1 cellular context compared by ENCODE assay signal in the genomic region with DNA sequence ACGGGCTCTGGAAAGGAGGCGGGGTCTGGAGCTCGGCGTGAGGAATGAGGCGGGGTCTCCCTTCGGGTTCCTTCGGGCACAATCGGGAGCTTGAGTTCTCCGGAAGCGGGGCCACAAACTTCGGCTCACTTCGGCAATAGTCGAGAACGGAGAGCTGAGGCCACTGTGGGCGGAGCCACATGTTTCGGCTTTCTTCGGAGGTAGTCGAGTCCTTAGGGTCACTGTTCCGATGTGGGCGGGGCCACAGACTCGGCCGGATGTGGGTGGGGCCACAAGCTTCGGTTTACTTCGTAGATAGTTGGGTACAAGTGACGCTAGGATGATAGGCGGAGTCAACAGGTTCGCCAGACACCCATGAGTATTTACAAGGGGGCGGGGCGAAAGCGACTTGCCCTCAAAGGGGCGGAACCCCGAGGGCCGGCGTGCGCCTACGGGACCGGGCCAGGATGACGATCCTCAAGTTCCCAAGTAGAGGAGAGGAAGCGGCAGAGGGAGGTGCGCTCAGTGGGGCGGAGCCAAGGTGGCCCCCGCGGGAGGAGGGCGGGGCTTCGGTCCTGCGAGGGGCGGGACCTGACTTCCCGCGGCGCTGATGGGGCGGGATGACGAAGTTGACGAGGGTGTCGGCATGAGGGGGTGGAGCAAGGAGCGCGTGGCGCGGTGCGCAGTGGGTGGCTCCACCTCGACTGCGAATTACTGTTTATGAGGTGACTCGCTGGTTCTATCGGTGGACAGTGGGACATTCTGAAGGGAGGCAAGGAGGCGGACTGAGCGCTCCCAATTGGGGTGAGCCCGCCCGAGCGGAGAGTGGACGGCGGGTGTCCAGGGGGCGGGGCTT.
TF ChIP-seq lines count a peak whose summit lies in the region.

No MANE protein-coding gene starts in this region.

TF ChIP-seq in HepG2, 621 proteins besides CTCF, POLR2A, EP300 and RAD21 (continued from another document and continues in another):
- TF ChIP-seq, protein P1, sequence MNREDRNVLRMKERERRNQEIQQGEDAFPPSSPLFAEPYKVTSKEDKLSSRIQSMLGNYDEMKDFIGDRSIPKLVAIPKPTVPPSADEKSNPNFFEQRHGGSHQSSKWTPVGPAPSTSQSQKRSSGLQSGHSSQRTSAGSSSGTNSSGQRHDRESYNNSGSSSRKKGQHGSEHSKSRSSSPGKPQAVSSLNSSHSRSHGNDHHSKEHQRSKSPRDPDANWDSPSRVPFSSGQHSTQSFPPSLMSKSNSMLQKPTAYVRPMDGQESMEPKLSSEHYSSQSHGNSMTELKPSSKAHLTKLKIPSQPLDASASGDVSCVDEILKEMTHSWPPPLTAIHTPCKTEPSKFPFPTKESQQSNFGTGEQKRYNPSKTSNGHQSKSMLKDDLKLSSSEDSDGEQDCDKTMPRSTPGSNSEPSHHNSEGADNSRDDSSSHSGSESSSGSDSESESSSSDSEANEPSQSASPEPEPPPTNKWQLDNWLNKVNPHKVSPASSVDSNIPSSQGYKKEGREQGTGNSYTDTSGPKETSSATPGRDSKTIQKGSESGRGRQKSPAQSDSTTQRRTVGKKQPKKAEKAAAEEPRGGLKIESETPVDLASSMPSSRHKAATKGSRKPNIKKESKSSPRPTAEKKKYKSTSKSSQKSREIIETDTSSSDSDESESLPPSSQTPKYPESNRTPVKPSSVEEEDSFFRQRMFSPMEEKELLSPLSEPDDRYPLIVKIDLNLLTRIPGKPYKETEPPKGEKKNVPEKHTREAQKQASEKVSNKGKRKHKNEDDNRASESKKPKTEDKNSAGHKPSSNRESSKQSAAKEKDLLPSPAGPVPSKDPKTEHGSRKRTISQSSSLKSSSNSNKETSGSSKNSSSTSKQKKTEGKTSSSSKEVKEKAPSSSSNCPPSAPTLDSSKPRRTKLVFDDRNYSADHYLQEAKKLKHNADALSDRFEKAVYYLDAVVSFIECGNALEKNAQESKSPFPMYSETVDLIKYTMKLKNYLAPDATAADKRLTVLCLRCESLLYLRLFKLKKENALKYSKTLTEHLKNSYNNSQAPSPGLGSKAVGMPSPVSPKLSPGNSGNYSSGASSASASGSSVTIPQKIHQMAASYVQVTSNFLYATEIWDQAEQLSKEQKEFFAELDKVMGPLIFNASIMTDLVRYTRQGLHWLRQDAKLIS (CRISPR knock-in tag; IDR thresholded peaks at IDR 0.05): no peak
- TF ChIP-seq ZC3H4 (CRISPR knock-in tag; IDR thresholded peaks at IDR 0.05; ENCODE audit: borderline replicate concordance) (peak; percentile 72; the same call in 1 of the 2 replicates), ZNF256 (CRISPR knock-in tag; conservative IDR thresholded peaks at IDR 0.05) (no peak), FOSL2 (CRISPR knock-in tag; IDR thresholded peaks at IDR 0.05) (peak; percentile 47; the same call in 1 of the 2 replicates), ZNF607 (CRISPR knock-in tag; IDR thresholded peaks at IDR 0.05; ENCODE audit: borderline replicate concordance) (no peak; the same call in 1 of the 2 replicates), SAFB2 (CRISPR knock-in tag; IDR thresholded peaks at IDR 0.05; ENCODE audit: borderline replicate concordance, low read depth) (peak; percentile 49; the same call in 1 of the 2 replicates), PAX8 (CRISPR knock-in tag; IDR thresholded peaks at IDR 0.05; ENCODE audit: borderline replicate concordance) (no peak), ZNF572 (CRISPR knock-in tag; IDR thresholded peaks at IDR 0.05) (no peak; the same call in 1 of the 2 replicates), ZNF326 (CRISPR knock-in tag; IDR thresholded peaks at IDR 0.05; ENCODE audit: borderline replicate concordance) (no peak), ZNF615 (CRISPR knock-in tag; IDR thresholded peaks at IDR 0.05; ENCODE audit: borderline replicate concordance) (no peak), MYNN (CRISPR knock-in tag; IDR thresholded peaks at IDR 0.05; ENCODE audit: low read depth) (no peak), ZNF672 (CRISPR knock-in tag; IDR thresholded peaks at IDR 0.05) (no peak), STAG1 (CRISPR knock-in tag; IDR thresholded peaks at IDR 0.05) (no peak), ZNF816 (CRISPR knock-in tag; IDR thresholded peaks at IDR 0.05; ENCODE audit: borderline replicate concordance) (0 out of 2 replicates have a peak, but pooled peaks have one; percentile 5), ZFP36L2 (CRISPR knock-in tag; IDR thresholded peaks at IDR 0.05) (no peak), IKZF1 (IDR thresholded peaks at IDR 0.05) (no peak), MYC (CRISPR knock-in tag; IDR thresholded peaks at IDR 0.05; ENCODE audit: borderline replicate concordance) (peak; percentile 96), PHF21A (CRISPR knock-in tag; IDR thresholded peaks at IDR 0.05) (peak; percentile 79), NAIF1 (CRISPR knock-in tag; IDR thresholded peaks at IDR 0.05; ENCODE audit: borderline replicate concordance) (peak; percentile 55; the same call in 1 of the 2 replicates), NCOA1 (CRISPR knock-in tag; IDR thresholded peaks at IDR 0.05) (no peak), KMT2B (CRISPR knock-in tag; IDR thresholded peaks at IDR 0.05) (no peak), CCDC6 (CRISPR knock-in tag; IDR thresholded peaks at IDR 0.05) (peak; percentile 70; the same call in 1 of the 2 replicates), FOXJ3 (CRISPR knock-in tag; IDR thresholded peaks at IDR 0.05; ENCODE audit: borderline replicate concordance) (no peak; the same call in 1 of the 2 replicates), FOXK1 (CRISPR knock-in tag; IDR thresholded peaks at IDR 0.05; ENCODE audit: borderline replicate concordance, low read depth) (peak; percentile 26; the same call in 1 of the 2 replicates), ZNF839 (CRISPR knock-in tag; IDR thresholded peaks at IDR 0.05; ENCODE audit: borderline replicate concordance) (no peak), THYN1 (CRISPR knock-in tag; IDR thresholded peaks at IDR 0.05; ENCODE audit: borderline replicate concordance, low read depth) (no peak), SSRP1 (CRISPR knock-in tag; IDR thresholded peaks at IDR 0.05) (peak; percentile 97), FOXO1 (CRISPR knock-in tag; IDR thresholded peaks at IDR 0.05) (no peak; the same call in 1 of the 2 replicates), ZNF224 (CRISPR knock-in tag; IDR thresholded peaks at IDR 0.05) (no peak), ZNF777 (CRISPR knock-in tag; IDR thresholded peaks at IDR 0.05) (no peak), MATR3 (CRISPR knock-in tag; IDR thresholded peaks at IDR 0.05) (no peak), SIN3A (IDR thresholded peaks at IDR 0.05; ENCODE audit: borderline replicate concordance, low read depth, low read length) (peak; percentile 75; the same call in 1 of the 2 replicates), HMG20A (CRISPR knock-in tag; IDR thresholded peaks at IDR 0.05; ENCODE audit: borderline replicate concordance) (no peak), SKI (IDR thresholded peaks at IDR 0.05; ENCODE audit: partially characterized antibody) (no peak), ZNF747 (CRISPR knock-in tag; IDR thresholded peaks at IDR 0.05; ENCODE audit: borderline replicate concordance) (peak; percentile 78), ELF1 (CRISPR knock-in tag; IDR thresholded peaks at IDR 0.05) (peak; percentile 73; the same call in 1 of the 2 replicates), TGIF2 (CRISPR knock-in tag; IDR thresholded peaks at IDR 0.05) (no peak), MXI1 (IDR thresholded peaks at IDR 0.05; ENCODE audit: borderline replicate concordance, low read depth, low read length) (peak; percentile 60; the same call in 1 of the 3 replicates)
- TF ChIP-seq, protein P2, sequence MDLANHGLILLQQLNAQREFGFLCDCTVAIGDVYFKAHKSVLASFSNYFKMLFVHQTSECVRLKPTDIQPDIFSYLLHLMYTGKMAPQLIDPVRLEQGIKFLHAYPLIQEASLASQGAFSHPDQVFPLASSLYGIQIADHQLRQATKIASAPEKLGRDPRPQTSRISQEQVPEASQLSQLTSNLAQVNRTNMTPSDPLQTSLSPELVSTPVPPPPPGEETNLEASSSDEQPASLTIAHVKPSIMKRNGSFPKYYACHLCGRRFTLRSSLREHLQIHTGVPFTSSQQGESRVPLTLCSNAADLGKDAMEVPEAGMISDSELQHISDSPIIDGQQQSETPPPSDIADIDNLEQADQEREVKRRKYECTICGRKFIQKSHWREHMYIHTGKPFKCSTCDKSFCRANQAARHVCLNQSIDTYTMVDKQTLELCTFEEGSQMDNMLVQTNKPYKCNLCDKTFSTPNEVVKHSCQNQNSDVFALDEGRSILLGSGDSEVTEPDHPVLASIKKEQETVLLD (CRISPR knock-in tag; IDR thresholded peaks at IDR 0.05; ENCODE audit: low read depth): peak; percentile 74; the same call in 1 of the 2 replicates
- TF ChIP-seq, protein P3, sequence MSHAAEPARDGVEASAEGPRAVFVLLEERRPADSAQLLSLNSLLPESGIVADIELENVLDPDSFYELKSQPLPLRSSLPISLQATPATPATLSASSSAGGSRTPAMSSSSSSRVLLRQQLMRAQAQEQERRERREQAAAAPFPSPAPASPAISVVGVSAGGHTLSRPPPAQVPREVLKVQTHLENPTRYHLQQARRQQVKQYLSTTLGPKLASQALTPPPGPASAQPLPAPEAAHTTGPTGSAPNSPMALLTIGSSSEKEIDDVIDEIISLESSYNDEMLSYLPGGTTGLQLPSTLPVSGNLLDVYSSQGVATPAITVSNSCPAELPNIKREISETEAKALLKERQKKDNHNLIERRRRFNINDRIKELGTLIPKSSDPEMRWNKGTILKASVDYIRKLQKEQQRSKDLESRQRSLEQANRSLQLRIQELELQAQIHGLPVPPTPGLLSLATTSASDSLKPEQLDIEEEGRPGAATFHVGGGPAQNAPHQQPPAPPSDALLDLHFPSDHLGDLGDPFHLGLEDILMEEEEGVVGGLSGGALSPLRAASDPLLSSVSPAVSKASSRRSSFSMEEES (CRISPR knock-in tag; IDR thresholded peaks at IDR 0.05): peak; percentile 70
- TF ChIP-seq, protein P4, sequence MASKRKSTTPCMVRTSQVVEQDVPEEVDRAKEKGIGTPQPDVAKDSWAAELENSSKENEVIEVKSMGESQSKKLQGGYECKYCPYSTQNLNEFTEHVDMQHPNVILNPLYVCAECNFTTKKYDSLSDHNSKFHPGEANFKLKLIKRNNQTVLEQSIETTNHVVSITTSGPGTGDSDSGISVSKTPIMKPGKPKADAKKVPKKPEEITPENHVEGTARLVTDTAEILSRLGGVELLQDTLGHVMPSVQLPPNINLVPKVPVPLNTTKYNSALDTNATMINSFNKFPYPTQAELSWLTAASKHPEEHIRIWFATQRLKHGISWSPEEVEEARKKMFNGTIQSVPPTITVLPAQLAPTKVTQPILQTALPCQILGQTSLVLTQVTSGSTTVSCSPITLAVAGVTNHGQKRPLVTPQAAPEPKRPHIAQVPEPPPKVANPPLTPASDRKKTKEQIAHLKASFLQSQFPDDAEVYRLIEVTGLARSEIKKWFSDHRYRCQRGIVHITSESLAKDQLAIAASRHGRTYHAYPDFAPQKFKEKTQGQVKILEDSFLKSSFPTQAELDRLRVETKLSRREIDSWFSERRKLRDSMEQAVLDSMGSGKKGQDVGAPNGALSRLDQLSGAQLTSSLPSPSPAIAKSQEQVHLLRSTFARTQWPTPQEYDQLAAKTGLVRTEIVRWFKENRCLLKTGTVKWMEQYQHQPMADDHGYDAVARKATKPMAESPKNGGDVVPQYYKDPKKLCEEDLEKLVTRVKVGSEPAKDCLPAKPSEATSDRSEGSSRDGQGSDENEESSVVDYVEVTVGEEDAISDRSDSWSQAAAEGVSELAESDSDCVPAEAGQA (IDR thresholded peaks at IDR 0.05; ENCODE audit: low read depth): 0 out of 2 replicates have a peak, but pooled peaks have one; percentile 55
- TF ChIP-seq, protein P4 (CRISPR knock-in tag; IDR thresholded peaks at IDR 0.05; ENCODE audit: borderline replicate concordance): no peak; the same call in 1 of the 2 replicates
- TF ChIP-seq, protein P5, sequence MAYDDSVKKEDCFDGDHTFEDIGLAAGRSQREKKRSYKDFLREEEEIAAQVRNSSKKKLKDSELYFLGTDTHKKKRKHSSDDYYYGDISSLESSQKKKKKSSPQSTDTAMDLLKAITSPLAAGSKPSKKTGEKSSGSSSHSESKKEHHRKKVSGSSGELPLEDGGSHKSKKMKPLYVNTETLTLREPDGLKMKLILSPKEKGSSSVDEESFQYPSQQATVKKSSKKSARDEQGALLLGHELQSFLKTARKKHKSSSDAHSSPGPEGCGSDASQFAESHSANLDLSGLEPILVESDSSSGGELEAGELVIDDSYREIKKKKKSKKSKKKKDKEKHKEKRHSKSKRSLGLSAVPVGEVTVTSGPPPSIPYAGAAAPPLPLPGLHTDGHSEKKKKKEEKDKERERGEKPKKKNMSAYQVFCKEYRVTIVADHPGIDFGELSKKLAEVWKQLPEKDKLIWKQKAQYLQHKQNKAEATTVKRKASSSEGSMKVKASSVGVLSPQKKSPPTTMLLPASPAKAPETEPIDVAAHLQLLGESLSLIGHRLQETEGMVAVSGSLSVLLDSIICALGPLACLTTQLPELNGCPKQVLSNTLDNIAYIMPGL (CRISPR knock-in tag; IDR thresholded peaks at IDR 0.05; ENCODE audit: borderline replicate concordance in 1 of 2, low read depth in 1 of 2): no peak
- TF ChIP-seq, protein P6, sequence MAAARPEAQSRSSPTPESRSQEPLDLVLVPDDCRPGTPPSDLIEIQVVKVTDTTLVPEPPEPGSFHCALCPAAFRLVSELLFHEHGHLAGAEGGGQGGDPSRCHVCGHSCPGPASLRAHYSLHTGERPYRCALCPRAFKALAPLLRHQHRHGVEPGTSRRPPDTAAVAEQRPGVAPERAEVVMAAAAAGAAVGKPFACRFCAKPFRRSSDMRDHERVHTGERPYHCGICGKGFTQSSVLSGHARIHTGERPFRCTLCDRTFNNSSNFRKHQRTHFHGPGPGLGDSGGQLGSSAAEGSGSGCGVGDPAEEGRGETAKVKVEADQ (CRISPR knock-in tag; IDR thresholded peaks at IDR 0.05; ENCODE audit: borderline replicate concordance): 0 out of 2 replicates have a peak, but pooled peaks have one; percentile 24
- TF ChIP-seq, protein P7, sequence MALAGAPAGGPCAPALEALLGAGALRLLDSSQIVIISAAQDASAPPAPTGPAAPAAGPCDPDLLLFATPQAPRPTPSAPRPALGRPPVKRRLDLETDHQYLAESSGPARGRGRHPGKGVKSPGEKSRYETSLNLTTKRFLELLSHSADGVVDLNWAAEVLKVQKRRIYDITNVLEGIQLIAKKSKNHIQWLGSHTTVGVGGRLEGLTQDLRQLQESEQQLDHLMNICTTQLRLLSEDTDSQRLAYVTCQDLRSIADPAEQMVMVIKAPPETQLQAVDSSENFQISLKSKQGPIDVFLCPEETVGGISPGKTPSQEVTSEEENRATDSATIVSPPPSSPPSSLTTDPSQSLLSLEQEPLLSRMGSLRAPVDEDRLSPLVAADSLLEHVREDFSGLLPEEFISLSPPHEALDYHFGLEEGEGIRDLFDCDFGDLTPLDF (CRISPR knock-in tag; IDR thresholded peaks at IDR 0.05): peak; percentile 49; the same call in 1 of the 2 replicates
